Comparison of ENCODE assay signal across 8 cellular contexts in the genomic region with DNA sequence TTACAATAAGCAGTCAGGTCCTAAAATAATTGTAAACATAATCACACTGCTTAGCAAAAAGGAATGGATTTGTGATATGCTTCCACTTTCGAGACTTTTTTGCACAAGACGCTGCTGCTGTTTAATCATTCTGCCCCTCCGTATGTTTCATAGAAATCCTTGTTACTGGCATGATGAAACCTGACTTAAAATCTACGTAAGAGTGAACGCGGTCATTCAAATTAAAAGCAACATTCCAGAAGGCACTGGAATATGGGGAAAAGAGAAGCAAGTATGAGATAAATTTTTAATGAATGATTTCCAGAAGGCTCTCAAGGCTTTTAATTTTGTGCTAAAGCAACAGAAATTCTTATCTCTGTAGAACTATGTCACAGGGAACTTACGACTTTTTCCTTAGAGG. TPM values are rescaled to one million over a fixed set of nuclear protein-coding genes. Genes with fewer than 3 reads are reported as not detected.
A peak's percentile ranks its signal among the peaks of the same experiment; 100 is the strongest.
DNase-seq lines count a peak whose midpoint lies in the region; ATAC-seq and TF ChIP-seq lines count a peak whose summit lies in the region.

No MANE protein-coding gene starts in this region.

- no peaks in the 10 kb centered on the region for H3K36me3 ChIP-seq in H7 (replicated peaks; ENCODE audit: control insufficient read depth, insufficient read depth, low read length)

- no peak for TF ChIP-seq CTCF in fibroblast of pulmonary artery (IDR thresholded peaks at IDR 0.05; ENCODE audit: low read length, missing control alignments)

- H3K36me3 Mint-ChIP-seq in T-cell: peaks cover 7% of the 10 kb centered on the region

- H3K27me3 Mint-ChIP-seq in T-cell: no peaks in the 10 kb centered on the region

- H3K27me3 ChIP-seq in H7 (ENCODE audit: control insufficient read depth, insufficient read depth, low read length): no peaks in the 10 kb centered on the region; the same call in 1 of the 2 replicates

- no peaks in the 10 kb centered on the region for H3K9me3 Mint-ChIP-seq in T-cell

- no peak for ATAC-seq in T-cell (replicated peaks in 1 of 4)
- no peak for ATAC-seq in HG03521 (IDR thresholded peaks at IDR 0.05; ENCODE audit: unreplicated experiment)

- peak overlapping the region; percentile 76 to 84 for H3K27ac Mint-ChIP-seq in T-cell

- H3K4me1 Mint-ChIP-seq in T-cell: peaks cover 54 to 62% (median 56%) of the 10 kb centered on the region in 3 donors

- POLR2A ChIA-PET in T-cell (lab: Charles Lee): interaction anchor here in 1 of 2 donors (0.6 kb wide), 1 partner anchor 595 kb away, joined by 7 read pairs; no protein-coding TSS in a partner anchor

- H3K4me3 Mint-ChIP-seq in T-cell: peak overlapping the region; percentile 82 to 90 (median 90)

- no peak for DNase-seq in H7
- no peak for DNase-seq in T-cell
- peak; percentile 51 for DNase-seq in fibroblast of pulmonary artery (ENCODE audit: low read depth)
- no peak for DNase-seq in skeletal muscle cell (ENCODE audit: low read depth)
- no peak for DNase-seq in DMS153 (lab: John Stamatoyannopoulos, UW)
- DNase-seq in activated effector memory CD4-positive, alpha-beta T cell treated with Interleukin-2 at 50 U/mL for 16 hours: no peak
- no peak for DNase-seq in DMS114 treated with DMSO at 0.1 percent for 48 hours (lab: John Stamatoyannopoulos, UW; ENCODE audit: unreplicated experiment)

- CTCF ChIA-PET in T-cell (lab: Charles Lee): interaction anchor here (0.7 to 2.5 kb wide), 3 partner anchors 43 to 251 kb away, joined by 3 to 11 read pairs (median 4); a partner anchor contains a TSS

- H3K4me3 ChIP-seq in H7 (ENCODE audit: insufficient read depth, low read depth, low read length) (peak overlapping the region; percentile 78), fibroblast of pulmonary artery (replicated peaks; ENCODE audit: low read depth, low read length) (peak overlapping the region; percentile 87), skeletal muscle cell (ENCODE audit: low read depth, low read length) (peak overlapping the region; percentile 68)

RNA-seq across cellular contexts. Expression of a gene that starts 1.1 kb away (rescaled TPM):
- total RNA-seq in H7 (2014; rRNA removed; shearing (Covaris generic)): 98.5 and 116 TPM in 2 replicates
- total RNA-seq in T-cell: 10 to 100 TPM; 39.1 to 52.7 (median 42.1) TPM

RNA-seq across cellular contexts. Expression of a gene that starts 43.2 kb away (rescaled TPM):
- 56.7 and 59.6 TPM in 2 replicates for total RNA-seq in H7 (2014; rRNA removed; shearing (Covaris generic))
- 1 to 10 TPM; 1.2 to 2.7 (median 1.6) TPM for total RNA-seq in T-cell

RNA-seq across cellular contexts. Expression of a gene that starts 48.7 kb away (rescaled TPM):
- 64.2 and 73.3 TPM in 2 replicates for total RNA-seq in H7 (2014; rRNA removed; shearing (Covaris generic))
- 10 to 100 TPM; 26.2 to 33.0 (median 27.8) TPM for total RNA-seq in T-cell

Comparison
In these comparisons a context has a peak if more than half of its experiments do, and no peak if none do; other contexts are left out.
1. RNA of a gene that starts 43.2 kb away (total RNA-seq): 56.7 to 59.6 TPM in H7; 1.2 to 2.7 TPM in T-cell; every median in the first group is over 10 times any median in the second.
2. Peak in every context shown above with its lines, with median percentiles within 50 percentile points of each other: H3K4me3 ChIP-seq.